8 cellular contexts compared by ENCODE assay signal in genomic region chr9:121992571-121993212, GRCh38.
A peak's percentile ranks its signal among the peaks of the same experiment; 100 is the strongest.
DNase-seq lines count a peak whose midpoint lies in the region; ATAC-seq, FAIRE-seq and TF ChIP-seq lines count a peak whose summit lies in the region.

No MANE protein-coding gene starts in this region.

- ATAC-seq in HG02571 (IDR thresholded peaks at IDR 0.05; ENCODE audit: unreplicated experiment), result no peak

- no peaks in the 10 kb centered on the region for H3K9me3 ChIP-seq in SU-DHL-6 (ENCODE audit: insufficient read depth, low read length)
- H3K9me3 ChIP-seq in keratinocyte (ENCODE audit: control insufficient read depth, low read depth, low read length), result no peaks in the 10 kb centered on the region

- no peaks in the 10 kb centered on the region for H3K9me3 Mint-ChIP-seq in MCF 10A (ENCODE audit: unreplicated experiment)

- H3K4me2 ChIP-seq in SU-DHL-6 (ENCODE audit: low read depth, low read length, poor library complexity, severe bottlenecking), result peak overlapping the region; percentile 38
- H3K4me2 ChIP-seq in keratinocyte (ENCODE audit: control insufficient read depth, extremely low read depth, insufficient read depth, low read depth, low read length), result no peak overlapping the region

- no peak overlapping the region for H3K4me3 ChIP-seq in SU-DHL-6 (ENCODE audit: insufficient read depth, low read length, poor library complexity, severe bottlenecking)
- H3K4me3 ChIP-seq in keratinocyte (ENCODE audit: control insufficient read depth in 2 of 3, extremely low read depth in 1 of 3, insufficient read depth in 2 of 3, low read depth in 1 of 3, low read length in 3 of 3), result no peak overlapping the region

- CTCF ChIA-PET in MCF 10A (lab: Yijun Ruan, JAX), result interaction anchor here (0.5 to 2.1 kb wide), 15 partner anchors 9 to 458 kb away, joined by 3 to 9 read pairs (median 3); no protein-coding TSS in a partner anchor

- peak; percentile 51 for FAIRE-seq in GM12892 (lab: Jason Lieb, UNC)
- no peak for FAIRE-seq in keratinocyte (lab: Jason Lieb, UNC)

- no peak overlapping the region for H3K4me3 Mint-ChIP-seq in MCF 10A (ENCODE audit: unreplicated experiment)

- H3K79me2 ChIP-seq in SU-DHL-6 (ENCODE audit: insufficient read depth, low read length) (no peaks in the 10 kb centered on the region), keratinocyte (ENCODE audit: control insufficient read depth, insufficient read depth, low read length) (no peaks in the 10 kb centered on the region)

- H3K27ac Mint-ChIP-seq in MCF 10A (ENCODE audit: low read depth, unreplicated experiment), result no peak overlapping the region

- no peaks in the 10 kb centered on the region for H3K9me1 ChIP-seq in keratinocyte (ENCODE audit: control insufficient read depth, extremely low read depth, insufficient read depth, low read length)

- H3K9ac ChIP-seq in SU-DHL-6 (ENCODE audit: low read length) (peak overlapping the region; percentile 17; the same call in 1 of the 2 replicates), keratinocyte (ENCODE audit: control insufficient read depth, extremely low read depth, insufficient read depth, low read length) (no peak overlapping the region)

- peak overlapping the region; percentile 53 for H2AFZ ChIP-seq in SU-DHL-6 (ENCODE audit: low read depth, low read length, severe bottlenecking)
- H2AFZ ChIP-seq in keratinocyte (ENCODE audit: control insufficient read depth, low read length), result no peak overlapping the region

- H3K4me1 ChIP-seq in keratinocyte (ENCODE audit: control insufficient read depth, extremely low read depth, insufficient read depth, low read length), result no peaks in the 10 kb centered on the region

- H3K36me3 ChIP-seq in SU-DHL-6 (ENCODE audit: low read length), result no peaks in the 10 kb centered on the region
- H3K36me3 ChIP-seq in keratinocyte (ENCODE audit: control insufficient read depth in 2 of 2, extremely low read depth in 1 of 2, insufficient read depth in 2 of 2, low read length in 2 of 2), result peaks cover 0 to 3% of the 10 kb centered on the region in 2 experiments

- no peaks in the 10 kb centered on the region for H3K27me3 ChIP-seq in SU-DHL-6 (ENCODE audit: low read length)
- H3K27me3 ChIP-seq in keratinocyte (ENCODE audit: control insufficient read depth, extremely low read depth, insufficient read depth, low read length), result no peaks in the 10 kb centered on the region

- DNase-seq in AG08396 (ENCODE audit: low spot score) (peak; percentile 70), GM12892 (ENCODE audit: insufficient read length) (peak; percentile 40), NCI-H1105 (lab: John Stamatoyannopoulos, UW) (peak; percentile 68), MCF 10A (ENCODE audit: unreplicated experiment) (peak; percentile 83), keratinocyte (ENCODE audit: low read depth, low spot score) (peak; percentile 38)
- peak; percentile 7 for DNase-seq in stimulated activated CD4-positive, alpha-beta T cell treated with anti-CD3 and anti-CD28 coated beads, Interleukin-1b, Interleukin-23, amount 100 ng/mL, for 4 hours (ENCODE audit: low read depth in 2 of 2)

- peaks cover 4% of the 10 kb centered on the region for H3K36me3 Mint-ChIP-seq in MCF 10A (ENCODE audit: insufficient read depth, unreplicated experiment)

- no peaks in the 10 kb centered on the region for H3K27me3 Mint-ChIP-seq in MCF 10A (ENCODE audit: insufficient read depth, unreplicated experiment)

- POLR2A ChIA-PET in MCF 10A (lab: Yijun Ruan, JAX), result no interaction called here

- H3K27ac ChIP-seq in SU-DHL-6 (ENCODE audit: low read depth, low read length) (no peak overlapping the region), keratinocyte (ENCODE audit: control insufficient read depth, insufficient read depth, low read length) (no peak overlapping the region)

- H3K9me2 ChIP-seq in SU-DHL-6 (replicated peaks; ENCODE audit: insufficient read depth, low read length), result no peaks in the 10 kb centered on the region

- peak; percentile 71 for TF ChIP-seq CTCF in SU-DHL-6 (IDR thresholded peaks at IDR 0.05; ENCODE audit: insufficient read depth, low read length, poor library complexity, severe bottlenecking)
- peak; percentile 56 for TF ChIP-seq CTCF in MCF 10A (IDR thresholded peaks at IDR 0.05; ENCODE audit: unreplicated experiment)
- peak; percentile 45 to 67 (median 66) for TF ChIP-seq CTCF in keratinocyte (optimal IDR thresholded peaks at IDR 0.05 in 1 of 3, IDR thresholded peaks at IDR 0.05 in 1 of 3, conservative IDR thresholded peaks at IDR 0.05 in 1 of 3; ENCODE audit: extremely low read depth in 1 of 3, insufficient read depth in 2 of 3, low read length in 3 of 3)

- dilution Hi-C loops in keratinocyte (cut with MboI; ENCODE audit: extremely low pct_ligation_motif_present, low sequenced_read_pairs), result no loop called here

- H3K4me1 Mint-ChIP-seq in MCF 10A (ENCODE audit: insufficient read depth, unreplicated experiment), result peaks cover 5% of the 10 kb centered on the region

- H3F3A ChIP-seq in SU-DHL-6 (ENCODE audit: insufficient read depth), result no peaks in the 10 kb centered on the region

- no peak for TF ChIP-seq POLR2A in GM12892 (IDR thresholded peaks at IDR 0.05; ENCODE audit: low read depth, low read length)

- H4K20me1 ChIP-seq in SU-DHL-6 (ENCODE audit: low read depth, low read length), result no peaks in the 10 kb centered on the region
- H4K20me1 ChIP-seq in keratinocyte (ENCODE audit: control insufficient read depth, extremely low read depth, insufficient read depth, low read length), result no peaks in the 10 kb centered on the region

- intact Hi-C loops in MCF 10A (cut with micrococcal nuclease), result loop anchor here (1.0 to 5.0 kb wide), 5 partner anchors 130 to 446 kb away; no protein-coding TSS in a partner anchor

- BruUV-seq in MCF 10A (replicated peaks; lab: Mats Ljungman, UMichigan), result no TSS peak

Comparison
In these comparisons a context has a peak if more than half of its experiments do, and no peak if none do; other contexts are left out.
1. DNase-seq: peak in every context shown above with its lines; median percentile 83 in MCF 10A; 70 in AG08396; 68 in NCI-H1105; 40 in GM12892; 38 in keratinocyte; 7 in stimulated activated CD4-positive, alpha-beta T cell treated with anti-CD3 and anti-CD28 coated beads, Interleukin-1b, Interleukin-23, amount 100 ng/mL, for 4 hours.